23 cellular contexts compared by ENCODE assay signal in the genomic region with DNA sequence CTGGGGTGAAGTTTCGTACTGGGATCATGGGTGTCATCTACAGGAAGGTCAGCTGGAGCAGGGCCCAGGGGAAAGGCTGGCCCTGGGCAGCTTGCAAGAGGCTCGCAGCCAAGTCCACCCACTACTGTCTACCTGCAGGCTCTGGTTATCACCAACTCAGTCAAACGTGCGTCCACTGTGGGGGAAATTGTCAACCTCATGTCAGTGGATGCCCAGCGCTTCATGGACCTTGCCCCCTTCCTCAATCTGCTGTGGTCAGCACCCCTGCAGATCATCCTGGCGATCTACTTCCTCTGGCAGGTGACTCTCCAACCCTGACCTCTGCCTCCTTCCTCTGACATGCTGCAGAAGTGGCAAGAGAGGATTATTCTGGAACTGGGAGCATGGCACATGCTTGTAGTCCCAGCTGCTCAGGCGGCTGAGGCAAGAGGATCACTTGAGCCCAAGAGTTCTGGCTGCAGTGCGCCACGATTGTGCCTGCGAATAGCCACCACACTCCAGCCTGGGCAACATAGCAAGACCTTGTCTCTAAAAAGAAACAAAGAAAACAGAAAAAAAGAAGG. TPM values are rescaled to one million over a fixed set of nuclear protein-coding genes. Genes with fewer than 3 reads are reported as not detected.
A peak's percentile ranks its signal among the peaks of the same experiment; 100 is the strongest.
DNase-seq lines count a peak whose midpoint lies in the region; ATAC-seq, FAIRE-seq and TF ChIP-seq lines count a peak whose summit lies in the region.
"Had no signal": no experiment of that assay in that cellular context is flagged by ENCODE, and none has a peak within 500 bp of the region (broad histone marks: within the 10 kb centered on the region; RNA-seq: fewer than 3 reads in every experiment).

No MANE protein-coding gene starts in this region.

- no peak overlapping the region for H2AK9ac ChIP-seq in IMR-90 (replicated peaks; ENCODE audit: low read depth, low read length, poor library complexity)

- dilution Hi-C loops in IMR-90 (cut with HindIII; ENCODE audit: low sequenced_read_pairs, unreplicated experiment), result no loop called here

- DNase-seq in IMR-90 (no peak), Peyer's patch (peak in 2 of 3 donors; percentile 64 to 74), kidney (peak; percentile 31), neuronal stem cell (ENCODE audit: low spot score) (no peak), NCI-H2227 (lab: John Stamatoyannopoulos, UW; ENCODE audit: unreplicated experiment) (no peak)
- DNase-seq in activated CD4-positive, alpha-beta T cell treated with anti-CD3 and anti-CD28 coated beads, Interleukin-2, amount 50 U/mL, for 4 hours, result no peak
- DNase-seq: BE2C, DMS53, GDM1, GM23248, H9, HFFc6, KBM-7, NCI-H1105, NCI-H146, NCI-H2029, NCI-H226, NCI-H510A treated with DMSO at 0.1 percent for 48 hours, NCI-H748 treated with DMSO at 0.1 percent for 48 hours, Right ventricle myocardium superior had no signal

- no peak overlapping the region for H4K8ac ChIP-seq in IMR-90 (ENCODE audit: low read depth in 2 of 2, low read length in 2 of 2)
- H4K8ac ChIP-seq in neuronal stem cell (ENCODE audit: low read depth, low read length), result no peak overlapping the region

- H3K4me2 ChIP-seq in IMR-90 (ENCODE audit: low read depth, low read length) (no peak overlapping the region), neuronal stem cell (ENCODE audit: insufficient read depth, low read length, poor library complexity, severe bottlenecking) (no peak overlapping the region)

- H3K4me3 ChIP-seq in IMR-90 (ENCODE audit: insufficient read depth, low read depth, low read length) (no peak overlapping the region), Peyer's patch (no peak overlapping the region), kidney (ENCODE audit: low read length in 2 of 2) (no peak overlapping the region), neuronal stem cell (ENCODE audit: low read length in 2 of 2) (peak overlapping the region in 1 of 2 donors; percentile 2)
- H3K4me3 ChIP-seq: GM23248 had no signal

- H3K4me1 ChIP-seq in IMR-90 (ENCODE audit: control insufficient read depth, insufficient read depth, low read length) (peaks cover 37% of the 10 kb centered on the region), Peyer's patch (peaks cover 0 to 56% (median 9%) of the 10 kb centered on the region in 4 donors), kidney (ENCODE audit: control insufficient read depth in 1 of 2, insufficient read depth in 1 of 2, low read depth in 1 of 2, low read length in 2 of 2) (peaks cover 28 to 32% of the 10 kb centered on the region in 2 donors), neuronal stem cell (ENCODE audit: control insufficient read depth in 2 of 2, insufficient read depth in 1 of 2, low read depth in 1 of 2, low read length in 2 of 2) (peaks cover 6 to 19% of the 10 kb centered on the region in 2 donors)

- H3K23ac ChIP-seq in IMR-90 (ENCODE audit: low read depth, low read length), result no peak overlapping the region
- H3K23ac ChIP-seq in neuronal stem cell (ENCODE audit: low read depth, low read length, poor library complexity), result no peak overlapping the region

- H2BK5ac ChIP-seq in IMR-90 (ENCODE audit: low read depth, low read length, poor library complexity, severe bottlenecking) (no peak overlapping the region), neuronal stem cell (ENCODE audit: low read length) (no peak overlapping the region)

- no peak for TF ChIP-seq RAD21 in IMR-90 (IDR thresholded peaks at IDR 0.05; ENCODE audit: low read length)

- 90% methylated on average over 3 of the region's 10 CpGs; no CpG with 5 or more reads in 1 of the 2 experiments for WGBS in IMR-90 (ENCODE audit: extremely low coverage in 2 of 2, insufficient read length in 1 of 2), 2 experiments
- WGBS in neuronal stem cell (ENCODE audit: extremely low coverage in 2 of 2, insufficient read length in 2 of 2, insufficient replicate concordance in 1 of 2), 2 donors, result no CpG with 5 or more reads among the region's 10 CpGs

- H3K27me3 ChIP-seq in IMR-90 (ENCODE audit: control insufficient read depth, insufficient read depth, low read length), result no peaks in the 10 kb centered on the region
- no peaks in the 10 kb centered on the region for H3K27me3 ChIP-seq in Peyer's patch
- H3K27me3 ChIP-seq in neuronal stem cell (ENCODE audit: control insufficient read depth in 3 of 3, insufficient read depth in 3 of 3, low read depth in 1 of 3, low read length in 3 of 3), result peaks cover 0 to 5% (median 0%) of the 10 kb centered on the region in 3 experiments
- H3K27me3 ChIP-seq: BE2C had no signal

- POLR2A ChIA-PET in IMR-90 (lab: Charles Lee; ENCODE audit: unreplicated experiment), result no interaction called here

- H2AFZ ChIP-seq in IMR-90 (replicated peaks; ENCODE audit: low read length, poor library complexity) (no peak overlapping the region), neuronal stem cell (ENCODE audit: low read length) (no peak overlapping the region)
- H2AFZ ChIP-seq: GM23248 had no signal

- H3K9me1 ChIP-seq in IMR-90 (ENCODE audit: insufficient read depth, low read length), result peaks cover 48% of the 10 kb centered on the region

- CTCF ChIA-PET in IMR-90 (lab: Yijun Ruan, JAX), result no interaction called here

- H3K9ac ChIP-seq in IMR-90 (ENCODE audit: low read depth, low read length), result no peak overlapping the region
- no peak overlapping the region for H3K9ac ChIP-seq in kidney (ENCODE audit: low read length in 2 of 2)
- no peak overlapping the region for H3K9ac ChIP-seq in neuronal stem cell (ENCODE audit: low read depth, low read length, poor library complexity)
- H3K9ac ChIP-seq: GM23248 had no signal

- ATAC-seq in IMR-90 (ENCODE audit: low read depth), result no peak
- no peak for ATAC-seq in HG03280 (IDR thresholded peaks at IDR 0.05; ENCODE audit: unreplicated experiment)

- TF ChIP-seq POLR2A in IMR-90 (IDR thresholded peaks at IDR 0.05; ENCODE audit: low read depth, low read length) (no peak), Peyer's patch (IDR thresholded peaks at IDR 0.05) (no peak)

- in situ Hi-C loops in IMR-90 (cut with MboI; ENCODE audit: low sequenced_read_pairs), result no loop called here

- H4K91ac ChIP-seq in IMR-90 (ENCODE audit: insufficient read depth, low read depth, low read length) (peak overlapping the region; percentile 63), neuronal stem cell (ENCODE audit: low read depth, low read length, poor library complexity) (no peak overlapping the region)

- H3K79me1 ChIP-seq in IMR-90 (ENCODE audit: low read depth in 1 of 2, low read length in 2 of 2), result peaks cover 0 to 26% of the 10 kb centered on the region in 2 experiments; a peak in 2 of 4 replicates
- H3K79me1 ChIP-seq in neuronal stem cell (ENCODE audit: low read depth, low read length), result no peaks in the 10 kb centered on the region

- no peak overlapping the region for H3K27ac ChIP-seq in IMR-90 (ENCODE audit: insufficient read depth, low read length)
- H3K27ac ChIP-seq in Peyer's patch, result peak overlapping the region in 1 of 4 donors; percentile 25
- no peak overlapping the region for H3K27ac ChIP-seq in kidney (ENCODE audit: low read depth in 2 of 2, low read length in 2 of 2)
- no peak overlapping the region for H3K27ac ChIP-seq in neuronal stem cell (replicated peaks; ENCODE audit: low read length)
- H3K27ac ChIP-seq: GM23248 had no signal

- TF ChIP-seq CTCF in IMR-90 (conservative IDR thresholded peaks at IDR 0.05; ENCODE audit: low read depth, low read length) (no peak), Peyer's patch (IDR thresholded peaks at IDR 0.05) (no peak), kidney (IDR thresholded peaks at IDR 0.05; ENCODE audit: borderline replicate concordance, extremely low read depth, insufficient read depth) (no peak)

- no peak overlapping the region for H4K5ac ChIP-seq in IMR-90 (ENCODE audit: low read depth, low read length)

- no peak overlapping the region for H3K14ac ChIP-seq in IMR-90 (replicated peaks; ENCODE audit: low read depth, low read length)
- no peak overlapping the region for H3K14ac ChIP-seq in neuronal stem cell (ENCODE audit: low read length)

- H2AK5ac ChIP-seq in IMR-90 (ENCODE audit: low read depth, low read length) (peak overlapping the region; percentile 98), neuronal stem cell (ENCODE audit: low read depth, low read length) (peak overlapping the region; percentile 67)

- no peaks in the 10 kb centered on the region for H4K20me1 ChIP-seq in IMR-90 (ENCODE audit: insufficient read depth, low read length)

- no peak overlapping the region for H3K18ac ChIP-seq in IMR-90 (ENCODE audit: low read depth, low read length)
- no peak overlapping the region for H3K18ac ChIP-seq in neuronal stem cell (ENCODE audit: low read length)

- no peak overlapping the region; the same call in 1 of the 2 replicates for H3K4ac ChIP-seq in IMR-90 (ENCODE audit: low read depth, low read length)
- H3K4ac ChIP-seq in neuronal stem cell (ENCODE audit: low read length), result no peak overlapping the region

- H2BK120ac ChIP-seq in IMR-90 (ENCODE audit: low read depth, low read length) (peak overlapping the region; percentile 98; the same call in 1 of the 2 replicates), neuronal stem cell (ENCODE audit: low read depth, low read length) (no peak overlapping the region)

- no peak overlapping the region for H2BK12ac ChIP-seq in neuronal stem cell (ENCODE audit: low read length)

- intact Hi-C loops in IMR-90 (cut with micrococcal nuclease), result no loop called here
- intact Hi-C loops in kidney (cut with DNase I), result no loop called here

- FAIRE-seq in kidney (lab: Jason Lieb, UNC), result no peak
- FAIRE-seq: D721Med, RCC 7860 had no signal

- no TSS peak for BruUV-seq in IMR-90 (replicated peaks; lab: Mats Ljungman, UMichigan)

- H3K36me3 ChIP-seq in IMR-90 (ENCODE audit: control insufficient read depth, insufficient read depth, low read length) (no peaks in the 10 kb centered on the region), Peyer's patch (no peaks in the 10 kb centered on the region), kidney (ENCODE audit: control insufficient read depth in 1 of 2, insufficient read depth in 2 of 2, low read length in 2 of 2) (no peaks in the 10 kb centered on the region), neuronal stem cell (replicated peaks in 1 of 2; ENCODE audit: control insufficient read depth in 2 of 2, insufficient read depth in 2 of 2, low read length in 2 of 2) (no peaks in the 10 kb centered on the region)
- H3K36me3 ChIP-seq: BE2C had no signal

- H2BK15ac ChIP-seq in IMR-90 (ENCODE audit: low read depth, low read length), result peak overlapping the region; percentile 93; the same call in 1 of the 3 replicates
- H2BK15ac ChIP-seq in neuronal stem cell (ENCODE audit: low read length), result no peak overlapping the region

- no peak overlapping the region for H3K56ac ChIP-seq in IMR-90 (ENCODE audit: extremely low read depth, insufficient read depth, low read length)

- no peaks in the 10 kb centered on the region for H3K9me3 ChIP-seq in IMR-90 (ENCODE audit: control insufficient read depth, insufficient read depth, low read length)
- no peaks in the 10 kb centered on the region for H3K9me3 ChIP-seq in Peyer's patch
- no peaks in the 10 kb centered on the region for H3K9me3 ChIP-seq in kidney (ENCODE audit: control insufficient read depth in 1 of 2, low read length in 2 of 2)
- no peaks in the 10 kb centered on the region for H3K9me3 ChIP-seq in neuronal stem cell (replicated peaks in 1 of 2; ENCODE audit: control insufficient read depth in 2 of 2, insufficient read depth in 1 of 2, low read depth in 1 of 2, low read length in 2 of 2)
- H3K9me3 ChIP-seq: BE2C had no signal

- H2BK20ac ChIP-seq in IMR-90 (ENCODE audit: low read depth, low read length), result peak overlapping the region; percentile 95; the same call in 1 of the 2 replicates

RNA-seq across cellular contexts. Expression of gene ABCC3, which starts 29.2 kb away (rescaled TPM):
- total RNA-seq in IMR-90 (2012; rRNA removed) (2.2 and 3.2 TPM in 2 replicates), Peyer's patch (100 to 1,000 TPM; 190 to 683 (median 305) TPM), kidney (156 TPM)
- polyA plus RNA-seq in IMR-90 (2012; rRNA removed) (6.0 and 6.6 TPM in 2 replicates), kidney (ENCODE audit: insufficient read depth, low read depth, low replicate concordance) (9.3 TPM)
- 1.7 and 5.8 TPM in 2 replicates for polyA plus RNA-seq in IMR-90 (2012; cell fraction: cytosol; rRNA removed)
- 61.3 and 69.4 TPM in 2 replicates for polyA plus RNA-seq in IMR-90 (2012; cell fraction: nucleus; rRNA removed; ENCODE audit: low replicate concordance)
- 0.26 TPM for polyA plus RNA-seq in neuronal stem cell (2013, experiment 1 of 2)
- 0.22 TPM for polyA plus RNA-seq in neuronal stem cell (2013, experiment 2 of 2)

RNA-seq across cellular contexts. Expression of gene ANKRD40, which starts 43.8 kb away (rescaled TPM):
- total RNA-seq in IMR-90 (2012; rRNA removed) (35.8 and 38.9 TPM in 2 replicates), Peyer's patch (10 to 100 TPM; 18.2 to 24.7 (median 21.4) TPM), kidney (37.6 TPM)
- polyA plus RNA-seq in IMR-90 (2012; rRNA removed) (23.4 and 23.5 TPM in 2 replicates), kidney (ENCODE audit: insufficient read depth, low read depth, low replicate concordance) (15.8 TPM)
- 6.0 and 8.0 TPM in 2 replicates for polyA plus RNA-seq in IMR-90 (2012; cell fraction: cytosol; rRNA removed)
- 6.2 and 29.6 TPM in 2 replicates for polyA plus RNA-seq in IMR-90 (2012; cell fraction: nucleus; rRNA removed; ENCODE audit: low replicate concordance)
- polyA plus RNA-seq in neuronal stem cell (2013, experiment 1 of 2), result 45.4 TPM
- 45.9 TPM for polyA plus RNA-seq in neuronal stem cell (2013, experiment 2 of 2)

RNA-seq across cellular contexts. Expression of gene LUC7L3, which starts 55.5 kb away (rescaled TPM):
- 17.7 and 20.0 TPM in 2 replicates for total RNA-seq in IMR-90 (2012; rRNA removed)
- 44.7 and 47.5 TPM in 2 replicates for polyA plus RNA-seq in IMR-90 (2012; rRNA removed)
- polyA plus RNA-seq in IMR-90 (2012; cell fraction: cytosol; rRNA removed), result 27.5 and 27.7 TPM in 2 replicates
- polyA plus RNA-seq in IMR-90 (2012; cell fraction: nucleus; rRNA removed; ENCODE audit: low replicate concordance), result 183 and 387 TPM in 2 replicates
- total RNA-seq in Peyer's patch, result 1,000 to 10,000 TPM in 1 of 4 donors, 100 to 1,000 TPM in 2, 10 to 100 TPM in 1; 77.2 to 1,326 (median 139) TPM
- 91.9 TPM for total RNA-seq in kidney
- 74.3 TPM for polyA plus RNA-seq in kidney (ENCODE audit: insufficient read depth, low read depth, low replicate concordance)
- polyA plus RNA-seq in neuronal stem cell (2013, experiment 1 of 2), result 430 TPM
- polyA plus RNA-seq in neuronal stem cell (2013, experiment 2 of 2), result 437 TPM

Comparison
In these comparisons a context has a peak if more than half of its experiments do, and no peak if none do; other contexts are left out.
1. DNase-seq: peak in Peyer's patch (2 of 3) and kidney (single experiment); none in IMR-90 (single experiment), neuronal stem cell (single experiment), activated CD4-positive, alpha-beta T cell treated with anti-CD3 and anti-CD28 coated beads, Interleukin-2, amount 50 U/mL, for 4 hours (0 of 2) and NCI-H2227 (single experiment).
2. RNA of gene ABCC3, which starts 29.2 kb away (total RNA-seq): 190 to 683 TPM in Peyer's patch and 156 TPM in kidney (single experiment); 2.2 to 3.2 TPM in IMR-90; every median in the first group is over 10 times any median in the second.